Comparison of ENCODE assay signal across 10 cellular contexts in the genomic region with DNA sequence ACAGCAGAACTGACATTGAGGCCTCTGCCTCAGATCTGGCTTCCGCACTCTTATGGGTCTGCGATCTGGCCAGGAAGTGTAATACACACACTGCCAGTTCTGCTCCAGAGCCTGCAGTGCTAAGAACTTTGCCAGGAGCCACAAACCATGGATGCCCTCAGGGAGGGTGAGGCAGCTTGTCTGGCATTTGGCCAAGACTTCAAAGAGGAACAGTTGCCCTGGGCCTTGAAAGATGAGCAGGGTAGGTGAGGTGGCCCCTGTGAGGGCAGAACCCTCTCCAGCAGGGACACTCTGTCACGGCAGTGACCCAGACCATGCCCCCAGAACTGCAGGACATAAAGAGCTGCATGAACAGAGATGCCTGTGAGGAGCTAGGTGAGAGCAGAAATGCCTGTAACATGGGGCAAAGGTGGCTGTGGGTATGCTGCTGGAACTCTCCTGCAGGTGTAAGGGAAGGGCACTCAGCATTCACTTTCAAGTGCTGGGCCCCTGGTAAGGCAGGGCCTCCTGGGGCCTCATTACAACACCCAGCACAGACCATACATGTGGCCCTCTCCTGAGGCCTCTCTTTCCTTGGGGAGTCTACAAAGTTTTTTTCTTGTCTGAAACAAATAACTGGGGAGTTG. TPM values are rescaled to one million over a fixed set of nuclear protein-coding genes. Genes with fewer than 3 reads are reported as not detected.
DNase-seq lines count a peak whose midpoint lies in the region; ATAC-seq lines count a peak whose summit lies in the region.
"Had no signal": no experiment of that assay in that cellular context is flagged by ENCODE, and none has a peak within 500 bp of the region (broad histone marks: within the 10 kb centered on the region; RNA-seq: fewer than 3 reads in every experiment).

No MANE protein-coding gene starts in this region.

- H3K27ac ChIP-seq in BLaER1 (no peak overlapping the region), right cardiac atrium (ENCODE audit: low read length) (no peak overlapping the region)
- H3K27ac ChIP-seq: lower lobe of right lung had no signal

- no peaks in the 10 kb centered on the region for H3K27me3 ChIP-seq in BLaER1
- no peaks in the 10 kb centered on the region for H3K27me3 ChIP-seq in right cardiac atrium (ENCODE audit: control insufficient read depth, insufficient read depth)

- H3K4me1 ChIP-seq in BLaER1 (peaks cover 22% of the 10 kb centered on the region), right cardiac atrium (ENCODE audit: control insufficient read depth, insufficient read depth, low read length) (no peaks in the 10 kb centered on the region)
- H3K4me1 ChIP-seq: lower lobe of right lung had no signal

- no peaks in the 10 kb centered on the region for H4K20me1 ChIP-seq in BLaER1

- DNase-seq in HK-2 (ENCODE audit: unreplicated experiment) = peak; percentile 31
- DNase-seq in RPMI7951 (ENCODE audit: low read depth) = peak; percentile 83
- DNase-seq in islet precursor cell = peak; percentile 82
- no peak for DNase-seq in GM19240 (ENCODE audit: insufficient read length, low spot score)
- no peak for DNase-seq in activated naive CD4-positive, alpha-beta T cell treated with Interleukin-2 at 50 U/mL for 16 hours
- no peak for DNase-seq in right cardiac atrium
- DNase-seq in NK-92 (lab: John Stamatoyannopoulos, UW; ENCODE audit: unreplicated experiment) = no peak
- DNase-seq: activated CD4-positive, alpha-beta T cell treated with anti-CD3 and anti-CD28 coated beads, Interleukin-2, amount 50 U/mL, for 1 hour; lower lobe of right lung had no signal

- H3K9ac ChIP-seq in BLaER1 = no peak overlapping the region

- intact Hi-C loops in right cardiac atrium (cut with DNase I) = no loop called here

- H3K4me3 ChIP-seq in BLaER1 (no peak overlapping the region), right cardiac atrium (ENCODE audit: low read length) (no peak overlapping the region)
- H3K4me3 ChIP-seq: lower lobe of right lung had no signal

- peak overlapping the region; percentile 38 for H3K4me2 ChIP-seq in BLaER1

- no peak for ATAC-seq in right cardiac atrium
- ATAC-seq: lower lobe of right lung had no signal

- 0 out of 2 replicates have a peak, but pooled peaks cover 7% of the 10 kb centered on the region for H3K9me3 ChIP-seq in BLaER1
- no peaks in the 10 kb centered on the region for H3K9me3 ChIP-seq in right cardiac atrium (ENCODE audit: control insufficient read depth, low read length)
- H3K9me3 ChIP-seq: lower lobe of right lung had no signal

- H3K36me3 ChIP-seq in BLaER1 = no peaks in the 10 kb centered on the region
- H3K36me3 ChIP-seq: lower lobe of right lung had no signal

- WGBS in right cardiac atrium = 80% methylated on average over 3 of the region's 3 CpGs

RNA-seq across cellular contexts. Expression of gene NEU3, which starts 47.3 kb away (rescaled TPM):
- total RNA-seq in RPMI7951 (2014; rRNA removed; shearing (Covaris generic)) = 5.5 and 5.9 TPM in 2 replicates
- total RNA-seq in right cardiac atrium = 1 to 10 TPM; 3.6 to 7.2 (median 4.9) TPM
- polyA plus RNA-seq in right cardiac atrium = 5.2 TPM

Comparison
In these comparisons a context has a peak if more than half of its experiments do, and no peak if none do; other contexts are left out.
1. DNase-seq: peak in HK-2 (single experiment), RPMI7951 (single experiment) and islet precursor cell (single experiment); none in GM19240 (single experiment), activated naive CD4-positive, alpha-beta T cell treated with Interleukin-2 at 50 U/mL for 16 hours (single experiment), right cardiac atrium (0 of 3) and NK-92 (single experiment).